In genomic region chrX:136336623-136337022, GRCh38 we compare ENCODE assay signal across 2 cellular contexts.
TF ChIP-seq lines count a peak whose summit lies in the region.

No MANE protein-coding gene starts in this region.

TF ChIP-seq in IMR-90, 13 proteins besides CTCF, POLR2A, EP300 and RAD21:
- TF ChIP-seq MXI1 (IDR thresholded peaks at IDR 0.05; ENCODE audit: borderline replicate concordance, low read depth, low read length) (no peak), MAFK (IDR thresholded peaks at IDR 0.05; ENCODE audit: low read depth, low read length) (no peak)
TF ChIP-seq in IMR-90: peak in this region for 0.

TF ChIP-seq in K562, 482 proteins besides CTCF, POLR2A, EP300 and RAD21:
- TF ChIP-seq CLOCK (CRISPR knock-in tag; IDR thresholded peaks at IDR 0.05; ENCODE audit: borderline replicate concordance) (no peak), DPF2 (IDR thresholded peaks at IDR 0.05) (no peak), DMBX1 (CRISPR knock-in tag; IDR thresholded peaks at IDR 0.05; ENCODE audit: borderline replicate concordance) (no peak), EZH2 (IDR thresholded peaks at IDR 0.05; ENCODE audit: borderline replicate concordance, low read depth, low read length) (no peak), ZNF766 (CRISPR knock-in tag; conservative IDR thresholded peaks at IDR 0.05) (no peak), ZNF717 (CRISPR knock-in tag; IDR thresholded peaks at IDR 0.05) (no peak), MCM2 (IDR thresholded peaks at IDR 0.05; ENCODE audit: low read depth) (no peak), CHD2 (IDR thresholded peaks at IDR 0.05; ENCODE audit: low read depth, low read length) (no peak), HDAC6 (IDR thresholded peaks at IDR 0.05; ENCODE audit: low read depth, low read length) (no peak)
- TF ChIP-seq, protein P1, sequence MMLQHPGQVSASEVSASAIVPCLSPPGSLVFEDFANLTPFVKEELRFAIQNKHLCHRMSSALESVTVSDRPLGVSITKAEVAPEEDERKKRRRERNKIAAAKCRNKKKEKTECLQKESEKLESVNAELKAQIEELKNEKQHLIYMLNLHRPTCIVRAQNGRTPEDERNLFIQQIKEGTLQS (IDR thresholded peaks at IDR 0.05), result no peak
- TF ChIP-seq, protein P1 (CRISPR knock-in tag; conservative IDR thresholded peaks at IDR 0.05), result no peak
- TF ChIP-seq, protein P2, sequence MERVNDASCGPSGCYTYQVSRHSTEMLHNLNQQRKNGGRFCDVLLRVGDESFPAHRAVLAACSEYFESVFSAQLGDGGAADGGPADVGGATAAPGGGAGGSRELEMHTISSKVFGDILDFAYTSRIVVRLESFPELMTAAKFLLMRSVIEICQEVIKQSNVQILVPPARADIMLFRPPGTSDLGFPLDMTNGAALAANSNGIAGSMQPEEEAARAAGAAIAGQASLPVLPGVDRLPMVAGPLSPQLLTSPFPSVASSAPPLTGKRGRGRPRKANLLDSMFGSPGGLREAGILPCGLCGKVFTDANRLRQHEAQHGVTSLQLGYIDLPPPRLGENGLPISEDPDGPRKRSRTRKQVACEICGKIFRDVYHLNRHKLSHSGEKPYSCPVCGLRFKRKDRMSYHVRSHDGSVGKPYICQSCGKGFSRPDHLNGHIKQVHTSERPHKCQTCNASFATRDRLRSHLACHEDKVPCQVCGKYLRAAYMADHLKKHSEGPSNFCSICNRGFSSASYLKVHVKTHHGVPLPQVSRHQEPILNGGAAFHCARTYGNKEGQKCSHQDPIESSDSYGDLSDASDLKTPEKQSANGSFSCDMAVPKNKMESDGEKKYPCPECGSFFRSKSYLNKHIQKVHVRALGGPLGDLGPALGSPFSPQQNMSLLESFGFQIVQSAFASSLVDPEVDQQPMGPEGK (CRISPR knock-in tag; IDR thresholded peaks at IDR 0.05; ENCODE audit: borderline replicate concordance), result no peak
